Comparison of ENCODE assay signal across 29 cellular contexts in genomic region chr19:4071610-4072009, GRCh38.
"Had no signal": no experiment of that assay in that cellular context is flagged by ENCODE, and none has a peak within 500 bp of the region (broad histone marks: within the 10 kb centered on the region; RNA-seq: fewer than 3 reads in every experiment).

No MANE protein-coding gene starts in this region.

- FAIRE-seq: small intestine, urothelium cell line had no signal

- H3K4me3 Mint-ChIP-seq: natural killer cell treated with Interleukin-12 subunit alpha and Interleukin-12 subunit beta and Interleukin-15 and Interleukin-18, amount 100 ng/mL, for 72 hours; nephron progenitor cell; neural crest cell; stimulated activated effector memory CD8-positive, alpha-beta T cell treated with anti-CD3 and anti-CD28 coated beads, Interleukin-12 subunit alpha, Interleukin-12 subunit beta, amount 100 ng/mL, for 72 hours; stimulated activated naive B cell treated with anti-CD40 and anti-IgM and Interleukin-4, amounts not matched to agents 10 μg/mL and 1 μg/mL and 100 μg/mL, for 72 hours; stimulated activated naive CD8-positive, alpha-beta T cell treated with anti-CD3 and anti-CD28 coated beads, Interleukin-15, Interleukin-2, amounts not matched to agents 100 ng/mL and 50 ng/mL, for 24 hours had no signal

- H2AFZ ChIP-seq: parathyroid adenoma had no signal

- H3K4me1 ChIP-seq: parathyroid adenoma, psoas muscle had no signal

- H3K27ac Mint-ChIP-seq: natural killer cell treated with Interleukin-12 subunit alpha and Interleukin-12 subunit beta and Interleukin-15 and Interleukin-18, amount 100 ng/mL, for 72 hours; nephron progenitor cell; progenitor cell of endocrine pancreas; stimulated activated effector memory CD8-positive, alpha-beta T cell treated with anti-CD3 and anti-CD28 coated beads, Interleukin-12 subunit alpha, Interleukin-12 subunit beta, amount 100 ng/mL, for 72 hours; stimulated activated naive B cell treated with anti-CD40 and anti-IgM and Interleukin-4, amounts not matched to agents 10 μg/mL and 1 μg/mL and 100 μg/mL, for 72 hours; stimulated activated naive CD8-positive, alpha-beta T cell treated with anti-CD3 and anti-CD28 coated beads, Interleukin-15, Interleukin-2, amounts not matched to agents 100 ng/mL and 50 ng/mL, for 24 hours had no signal

- H3K4me3 ChIP-seq: ovary, psoas muscle, right lobe of liver, sigmoid colon, stomach, thoracic aorta, thyroid gland, tibial nerve, upper lobe of left lung, vagina had no signal

- H3K79me2 ChIP-seq: parathyroid adenoma had no signal

- ATAC-seq: natural killer cell treated with Interleukin-12 subunit alpha and Interleukin-12 subunit beta and Interleukin-15 and Interleukin-18, amount 100 ng/mL, for 72 hours; psoas muscle; right cardiac atrium; right lobe of liver; stimulated activated effector memory CD8-positive, alpha-beta T cell treated with anti-CD3 and anti-CD28 coated beads, Interleukin-12 subunit alpha, Interleukin-12 subunit beta, amount 100 ng/mL, for 72 hours; stimulated activated naive B cell treated with anti-CD40 and anti-IgM and Interleukin-4, amounts not matched to agents 10 μg/mL and 1 μg/mL and 100 μg/mL, for 72 hours had no signal

- H3K27me3 ChIP-seq: ovary, right lobe of liver, sigmoid colon, stomach, thyroid gland, tibial nerve, upper lobe of left lung, vagina had no signal

- H3K9me3 ChIP-seq: ovary, psoas muscle, right lobe of liver, sigmoid colon, stomach, thoracic aorta, thyroid gland, tibial nerve, upper lobe of left lung, vagina had no signal

- H3K9me3 Mint-ChIP-seq: natural killer cell treated with Interleukin-12 subunit alpha and Interleukin-12 subunit beta and Interleukin-15 and Interleukin-18, amount 100 ng/mL, for 72 hours; nephron progenitor cell; neural crest cell; stimulated activated effector memory CD8-positive, alpha-beta T cell treated with anti-CD3 and anti-CD28 coated beads, Interleukin-12 subunit alpha, Interleukin-12 subunit beta, amount 100 ng/mL, for 72 hours; stimulated activated naive B cell treated with anti-CD40 and anti-IgM and Interleukin-4, amounts not matched to agents 10 μg/mL and 1 μg/mL and 100 μg/mL, for 72 hours; stimulated activated naive CD8-positive, alpha-beta T cell treated with anti-CD3 and anti-CD28 coated beads, Interleukin-15, Interleukin-2, amounts not matched to agents 100 ng/mL and 50 ng/mL, for 24 hours had no signal

- H3K36me3 Mint-ChIP-seq: natural killer cell treated with Interleukin-12 subunit alpha and Interleukin-12 subunit beta and Interleukin-15 and Interleukin-18, amount 100 ng/mL, for 72 hours; stimulated activated naive B cell treated with anti-CD40 and anti-IgM and Interleukin-4, amounts not matched to agents 10 μg/mL and 1 μg/mL and 100 μg/mL, for 72 hours had no signal

- H3K27me3 Mint-ChIP-seq: natural killer cell treated with Interleukin-12 subunit alpha and Interleukin-12 subunit beta and Interleukin-15 and Interleukin-18, amount 100 ng/mL, for 72 hours; stimulated activated naive B cell treated with anti-CD40 and anti-IgM and Interleukin-4, amounts not matched to agents 10 μg/mL and 1 μg/mL and 100 μg/mL, for 72 hours; stimulated activated naive CD8-positive, alpha-beta T cell treated with anti-CD3 and anti-CD28 coated beads, Interleukin-15, Interleukin-2, amounts not matched to agents 100 ng/mL and 50 ng/mL, for 24 hours had no signal

- H3K36me3 ChIP-seq: ovary, right lobe of liver, sigmoid colon, stomach, thoracic aorta, thyroid gland, tibial nerve, upper lobe of left lung, vagina had no signal

- H3K9ac ChIP-seq: parathyroid adenoma had no signal

- DNase-seq: nephron progenitor cell; occipital lobe; ovary; posterior cingulate gyrus; psoas muscle; right cardiac atrium; right lobe of liver; sigmoid colon; small intestine; stimulated activated CD4-positive, alpha-beta T cell treated with anti-CD3 and anti-CD28 coated beads, Interleukin-15, amount 100 ng/mL, for 24 hours; stimulated activated CD4-positive, alpha-beta T cell treated with anti-CD3 and anti-CD28 coated beads, Interleukin-2, amount 100 ng/mL, for 24 hours; stimulated activated CD4-positive, alpha-beta T cell treated with anti-CD3 and anti-CD28 coated beads, Interleukin-2, amount 100 ng/mL, for 48 hours; stimulated activated CD4-positive, alpha-beta T cell treated with anti-CD3 and anti-CD28 coated beads, Interleukin-4, amount 100 ng/mL, for 24 hours; stimulated activated naive B cell treated with anti-CD40 and anti-IgM and Interleukin-4, amounts not matched to agents 10 μg/mL and 1 μg/mL and 100 μg/mL, for 72 hours; stimulated activated naive CD4-positive, alpha-beta T cell treated with Interleukin-2 at 50 U/mL for 16 hours; stomach; thyroid gland; trophoblast cell; upper lobe of left lung had no signal

- H3K27ac ChIP-seq: ovary, parathyroid adenoma, psoas muscle, right lobe of liver, sigmoid colon, stomach, thoracic aorta, thyroid gland, tibial nerve, upper lobe of left lung, vagina had no signal
